8 cellular contexts compared by ENCODE assay signal in the genomic region with DNA sequence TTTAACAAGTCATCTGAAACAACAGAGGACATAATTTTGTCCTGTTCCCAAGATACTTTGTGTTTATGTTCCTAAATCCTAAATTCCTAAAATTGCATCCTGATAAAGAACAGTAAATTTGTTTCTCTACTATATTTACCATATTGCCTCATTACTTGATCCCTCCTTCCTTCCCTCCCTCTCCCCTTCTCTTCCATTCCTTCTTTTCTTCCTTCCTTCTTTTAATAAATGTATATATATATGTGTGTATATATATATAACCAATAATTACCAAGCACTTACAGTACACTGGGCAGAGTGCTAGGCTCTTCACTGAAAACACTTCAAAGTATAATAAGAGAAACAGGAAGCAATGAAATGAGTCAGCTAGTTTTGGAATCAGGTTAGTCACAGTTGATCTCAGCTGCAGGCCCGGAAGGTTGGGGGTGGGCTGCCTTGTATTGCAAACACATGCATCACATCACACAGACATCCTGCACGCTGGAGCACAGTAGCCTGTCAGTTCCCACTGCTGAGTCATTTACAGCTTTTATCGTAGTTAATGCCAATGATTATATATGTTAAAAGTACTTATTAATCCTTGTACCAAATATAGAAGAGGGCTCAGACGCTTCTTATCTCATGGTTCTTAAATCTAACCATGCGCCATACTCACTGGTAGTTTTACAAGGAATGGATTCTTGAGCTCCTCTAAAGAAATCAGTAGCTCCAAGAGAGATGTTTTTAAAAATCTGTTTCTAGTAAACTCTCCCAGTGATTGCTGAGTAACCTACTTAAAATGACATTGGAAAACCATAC.
DNase-seq lines count a peak whose midpoint lies in the region; ATAC-seq and TF ChIP-seq lines count a peak whose summit lies in the region.

No MANE protein-coding gene starts in this region.

- H3K36me3 ChIP-seq in CD4-positive, CD25-positive, alpha-beta regulatory T cell (ENCODE audit: control insufficient read depth, insufficient read depth, low read length): no peaks in the 10 kb centered on the region

- peaks cover 0 to 4% (median 0%) of the 10 kb centered on the region in 7 donors for H3K9me3 Mint-ChIP-seq in CD4-positive, CD25-positive, alpha-beta regulatory T cell

- peak overlapping the region; percentile 62 for H3K27ac ChIP-seq in CD4-positive, CD25-positive, alpha-beta regulatory T cell (ENCODE audit: insufficient read depth, low read length, poor library complexity, severe bottlenecking)
- H3K27ac ChIP-seq in substantia nigra (ENCODE audit: low read depth, low read length, poor library complexity, severe bottlenecking): no peak overlapping the region

- no peaks in the 10 kb centered on the region for H3K36me3 Mint-ChIP-seq in CD4-positive, CD25-positive, alpha-beta regulatory T cell

- peak overlapping the region; percentile 55 for H3K4me3 ChIP-seq in CD4-positive, CD25-positive, alpha-beta regulatory T cell (ENCODE audit: low read depth, low read length)
- H3K4me3 ChIP-seq in fibroblast of the aortic adventitia (ENCODE audit: low read depth, low read length): peak overlapping the region; percentile 10

- H3K27me3 Mint-ChIP-seq in CD4-positive, CD25-positive, alpha-beta regulatory T cell: no peaks in the 10 kb centered on the region

- peaks cover 11 to 19% (median 16%) of the 10 kb centered on the region in 4 donors for H3K4me1 Mint-ChIP-seq in CD4-positive, CD25-positive, alpha-beta regulatory T cell

- H3K4me3 Mint-ChIP-seq in CD4-positive, CD25-positive, alpha-beta regulatory T cell: peak overlapping the region in 3 of 4 donors; percentile 12 to 86 (median 25)

- ATAC-seq in CD4-positive, CD25-positive, alpha-beta regulatory T cell (ENCODE audit: low read depth in 2 of 2): peak; percentile 94 to 97
- ATAC-seq in GM19035 (IDR thresholded peaks at IDR 0.05; ENCODE audit: unreplicated experiment) (peak; percentile 87), HG03135 (IDR thresholded peaks at IDR 0.05; ENCODE audit: unreplicated experiment) (peak; percentile 95)

- peak; percentile 50 to 92 (median 76) for DNase-seq in CD4-positive, CD25-positive, alpha-beta regulatory T cell
- DNase-seq in NCI-H345 (lab: John Stamatoyannopoulos, UW): peak; percentile 67
- DNase-seq in activated CD4-positive, alpha-beta T cell treated with anti-CD3 and anti-CD28 coated beads for 4 hours: peak; percentile 22 to 40
- DNase-seq in fibroblast of the aortic adventitia (ENCODE audit: low read depth): peak; percentile 88
- peak; percentile 79 for DNase-seq in smooth muscle cell of the brain vasculature (ENCODE audit: low read depth, low spot score)
- no peak for DNase-seq in substantia nigra (lab: John Stamatoyannopoulos, UW)

- no peak overlapping the region for H3K27ac Mint-ChIP-seq in CD4-positive, CD25-positive, alpha-beta regulatory T cell

- no peaks in the 10 kb centered on the region for H3K27me3 ChIP-seq in CD4-positive, CD25-positive, alpha-beta regulatory T cell (ENCODE audit: control insufficient read depth, insufficient read depth, low read length)

- no peaks in the 10 kb centered on the region for H3K9me3 ChIP-seq in CD4-positive, CD25-positive, alpha-beta regulatory T cell (ENCODE audit: control insufficient read depth in 2 of 2, low read length in 2 of 2)

- no peak for TF ChIP-seq CTCF in fibroblast of the aortic adventitia (IDR thresholded peaks at IDR 0.05; ENCODE audit: insufficient read depth, low read length)

- peaks cover 14% of the 10 kb centered on the region for H3K4me1 ChIP-seq in CD4-positive, CD25-positive, alpha-beta regulatory T cell (ENCODE audit: control insufficient read depth, insufficient read depth, low read length, poor library complexity, severe bottlenecking)

Comparison
In these comparisons a context has a peak if more than half of its experiments do, and no peak if none do; other contexts are left out.
1. DNase-seq: peak in CD4-positive, CD25-positive, alpha-beta regulatory T cell (3 of 3), NCI-H345 (single experiment), activated CD4-positive, alpha-beta T cell treated with anti-CD3 and anti-CD28 coated beads for 4 hours (2 of 2), fibroblast of the aortic adventitia (single experiment) and smooth muscle cell of the brain vasculature (single experiment); none in substantia nigra (0 of 49).
2. Peak in every context shown above with its lines, with median percentiles within 50 percentile points of each other: ATAC-seq.